In genomic region chr3:98814799-98815450, GRCh38 we compare ENCODE assay signal across 12 cellular contexts. TPM values are rescaled to one million over a fixed set of nuclear protein-coding genes. Genes with fewer than 3 reads are reported as not detected.
DNase-seq lines count a peak whose midpoint lies in the region; ATAC-seq and TF ChIP-seq lines count a peak whose summit lies in the region.
"Had no signal": no experiment of that assay in that cellular context is flagged by ENCODE, and none has a peak within 500 bp of the region (broad histone marks: within the 10 kb centered on the region; RNA-seq: fewer than 3 reads in every experiment).

No MANE protein-coding gene starts in this region.

- in situ Hi-C loops in brain microvascular endothelial cell (cut with HindIII; ENCODE audit: low pct_ligation_motif_present, low sequenced_read_pairs): loop anchor here (25.0 kb wide), 1 partner anchor 172 kb away; no protein-coding TSS in a partner anchor

- H3K27ac ChIP-seq in brain microvascular endothelial cell (peak overlapping the region; percentile 49), hepatocyte (peak overlapping the region; percentile 12)

- no peak overlapping the region for H2AFZ ChIP-seq in hepatocyte

- H3K79me2 ChIP-seq in hepatocyte: no peaks in the 10 kb centered on the region

- DNase-seq in AG08395 (ENCODE audit: low spot score) (peak; percentile 33), HT-29 (ENCODE audit: low spot score) (peak; percentile 45), brain microvascular endothelial cell (peak; percentile 63), hepatocyte (ENCODE audit: low spot score) (peak; percentile 35)
- DNase-seq in stimulated activated CD4-positive, alpha-beta T cell treated with anti-CD3 and anti-CD28 coated beads, Interleukin-4, amount 100 ng/mL, for 4 hours: no peak
- DNase-seq: activated gamma-delta T cell treated with Interleukin-2 at 50 U/mL for 16 hours, NCI-H2029, NCI-H82 had no signal

- H3K4me3 ChIP-seq in brain microvascular endothelial cell (ENCODE audit: low read depth, low read length): no peak overlapping the region
- H3K4me3 ChIP-seq in hepatocyte: no peak overlapping the region

- H3K9me2 ChIP-seq in hepatocyte (replicated peaks; ENCODE audit: insufficient read depth): no peaks in the 10 kb centered on the region

- H3K36me3 ChIP-seq in brain microvascular endothelial cell (replicated peaks): peaks cover 74% of the 10 kb centered on the region
- no peaks in the 10 kb centered on the region for H3K36me3 ChIP-seq in hepatocyte (replicated peaks; ENCODE audit: insufficient read depth, low read depth)

- no peaks in the 10 kb centered on the region for H3K4me1 ChIP-seq in hepatocyte (ENCODE audit: insufficient read depth)

- H3K4me2 ChIP-seq in hepatocyte: peak overlapping the region; percentile 14

- 49% methylated on average over 5 of the region's 5 CpGs for WGBS in hepatocyte (ENCODE audit: low lambda C conversion rate, missing lambda C conversion rate)

- H4K20me1 ChIP-seq in hepatocyte (ENCODE audit: insufficient read depth, poor library complexity, severe bottlenecking): no peaks in the 10 kb centered on the region

- TF ChIP-seq CTCF in brain microvascular endothelial cell (IDR thresholded peaks at IDR 0.05; ENCODE audit: low read depth, low read length, missing control alignments) (no peak), hepatocyte (IDR thresholded peaks at IDR 0.05; ENCODE audit: poor library complexity) (no peak)

- H3K27me3 ChIP-seq in brain microvascular endothelial cell (replicated peaks) (no peaks in the 10 kb centered on the region), hepatocyte (no peaks in the 10 kb centered on the region)

- H3K9me3 ChIP-seq in hepatocyte (ENCODE audit: low read depth): no peaks in the 10 kb centered on the region

- no peak for ATAC-seq in GM19463 (IDR thresholded peaks at IDR 0.05; ENCODE audit: unreplicated experiment)
- no peak for ATAC-seq in HG02885 (IDR thresholded peaks at IDR 0.05; ENCODE audit: poor library complexity, unreplicated experiment)
- no peak for ATAC-seq in GM18907 (IDR thresholded peaks at IDR 0.05; ENCODE audit: unreplicated experiment)

RNA-seq across cellular contexts. Expression of gene ST3GAL6, which starts 51.8 kb away (rescaled TPM):
- 0.25 and 3.6 TPM in 2 replicates for total RNA-seq in HT-29 (2014; rRNA removed; shearing (Covaris generic))
- 15.0 and 16.1 TPM in 2 replicates for total RNA-seq in hepatocyte
- 9.6 and 13.1 TPM in 2 replicates for polyA plus RNA-seq in hepatocyte
- total RNA-seq: activated CD8-positive, alpha-beta memory T cell treated with anti-CD3 and anti-CD28 coated beads for 36 hours had no signal

Comparison
In these comparisons a context has a peak if more than half of its experiments do, and no peak if none do; other contexts are left out.
1. DNase-seq: peak in AG08395 (single experiment), HT-29 (single experiment), brain microvascular endothelial cell (single experiment) and hepatocyte (single experiment); none in stimulated activated CD4-positive, alpha-beta T cell treated with anti-CD3 and anti-CD28 coated beads, Interleukin-4, amount 100 ng/mL, for 4 hours (0 of 2).